ENCODE assay signal across 11 cellular contexts in genomic region chr6:165988757-165989456, GRCh38.
A peak's percentile ranks its signal among the peaks of the same experiment; 100 is the strongest.
DNase-seq lines count a peak whose midpoint lies in the region; ATAC-seq and TF ChIP-seq lines count a peak whose summit lies in the region.
"Had no signal": no experiment of that assay in that cellular context is flagged by ENCODE, and none has a peak within 500 bp of the region (broad histone marks: within the 10 kb centered on the region; RNA-seq: fewer than 3 reads in every experiment).

No MANE protein-coding gene starts in this region.

- H3K36me3 ChIP-seq in gastrocnemius medialis: no peaks in the 10 kb centered on the region
- H3K36me3 ChIP-seq: SJSA1 had no signal

- no peak for ATAC-seq in gastrocnemius medialis
- no peak for ATAC-seq in HG02678 (IDR thresholded peaks at IDR 0.05; ENCODE audit: unreplicated experiment)
- ATAC-seq in GM19328 (IDR thresholded peaks at IDR 0.05; ENCODE audit: unreplicated experiment): no peak

- H3K4me1 ChIP-seq in H9 (ENCODE audit: insufficient read depth, low read length) (no peaks in the 10 kb centered on the region), gastrocnemius medialis (peaks cover 0 to 12% of the 10 kb centered on the region in 2 donors)

- peaks cover 20 to 29% of the 10 kb centered on the region in 2 experiments for H3K4me1 Mint-ChIP-seq in H9

- peak overlapping the region; percentile 64 to 81 for H3K4me3 Mint-ChIP-seq in H9

- no peak overlapping the region for H4K91ac ChIP-seq in H9 (ENCODE audit: insufficient read length, low read depth, low read length)

- no peak overlapping the region for H3K18ac ChIP-seq in H9 (ENCODE audit: insufficient read length, low read depth, low read length)

- H2AFZ ChIP-seq in H9 (ENCODE audit: low read length): no peak overlapping the region

- TF ChIP-seq CTCF in H9 (conservative IDR thresholded peaks at IDR 0.05): no peak
- TF ChIP-seq CTCF in choroid plexus epithelial cell (conservative IDR thresholded peaks at IDR 0.05; ENCODE audit: low read depth, low read length): no peak
- no peak for TF ChIP-seq CTCF in gastrocnemius medialis (IDR thresholded peaks at IDR 0.05 in 4 of 5, conservative IDR thresholded peaks at IDR 0.05 in 1 of 5)

- H3K23ac ChIP-seq in H9 (ENCODE audit: insufficient read length, low read depth, low read length): no peak overlapping the region

- H3K23me2 ChIP-seq in H9 (ENCODE audit: insufficient read length, low read depth, low read length, poor library complexity, severe bottlenecking): peaks cover 22% of the 10 kb centered on the region

- peaks cover 0 to 2% (median 0%) of the 10 kb centered on the region in 3 experiments; a peak in 2 of 7 replicates for H3K36me3 Mint-ChIP-seq in H9 (ENCODE audit: insufficient read depth in 1 of 3, low read depth in 3 of 3)

- H3K79me1 ChIP-seq in H9 (ENCODE audit: insufficient read depth, low read depth, low read length, poor library complexity, severe bottlenecking): no peaks in the 10 kb centered on the region

- peak overlapping the region; percentile 48 for H3K4me2 ChIP-seq in H9 (ENCODE audit: insufficient read depth, insufficient read length, low read length)

- H2BK5ac ChIP-seq in H9 (ENCODE audit: insufficient read length, low read length): no peak overlapping the region

- H4K20me1 ChIP-seq in H9 (ENCODE audit: control insufficient read depth, insufficient read depth, insufficient read length): no peaks in the 10 kb centered on the region

- no peak overlapping the region for H2BK120ac ChIP-seq in H9 (ENCODE audit: low read depth, low read length, poor library complexity, severe bottlenecking)

- peaks cover 99% of the 10 kb centered on the region for H3K27me3 Mint-ChIP-seq in H9 (ENCODE audit: low read depth)

- peaks cover 0 to 5% of the 10 kb centered on the region in 2 experiments; a peak in 4 of 5 replicates for H3K9me3 Mint-ChIP-seq in H9

- H3K79me2 ChIP-seq in H9 (ENCODE audit: insufficient read depth, low read length): no peaks in the 10 kb centered on the region

- no peak overlapping the region for H2BK20ac ChIP-seq in H9 (ENCODE audit: low read depth, low read length, poor library complexity, severe bottlenecking)

- H3K27me3 ChIP-seq in H9 (ENCODE audit: insufficient read depth, low read length) (peaks cover 69% of the 10 kb centered on the region), gastrocnemius medialis (peaks cover 21 to 36% (median 33%) of the 10 kb centered on the region in 3 donors)

- no peak overlapping the region for H3K14ac ChIP-seq in H9 (ENCODE audit: insufficient read depth, low read length)

- no peak overlapping the region for H3T11ph ChIP-seq in H9 (ENCODE audit: low read length)

- no peak for TF ChIP-seq POLR2A in gastrocnemius medialis (IDR thresholded peaks at IDR 0.05)

- in situ Hi-C loops in gastrocnemius medialis (cut with MboI; ENCODE audit: low sequenced_read_pairs in 4 of 4): no loop called here
- in situ Hi-C loops in KBM-7 (cut with MboI; ENCODE audit: low pct_unique_long_range_greater_than_20kb, low sequenced_read_pairs): no loop called here

- intact Hi-C loops in gastrocnemius medialis (cut with DNase I; ENCODE audit: low total_unique reads): loop anchor here (2.0 kb wide), 1 partner anchor 16 kb away; no protein-coding TSS in a partner anchor

- DNase-seq in H9 (no peak), choroid plexus epithelial cell (ENCODE audit: low read depth) (no peak), iPS-NIHi11 (ENCODE audit: low spot score) (peak; percentile 21), gastrocnemius medialis (no peak), KBM-7 (no peak)
- DNase-seq in stimulated activated CD4-positive, alpha-beta T cell treated with anti-CD3 and anti-CD28 coated beads, Interleukin-4, amount 100 ng/mL, for 24 hours: no peak
- DNase-seq: activated CD4-positive, alpha-beta T cell treated with anti-CD3 and anti-CD28 coated beads, Interleukin-2, amount 50 U/mL, for 4 hours; KG1 had no signal

- H2BK15ac ChIP-seq in H9 (ENCODE audit: low read depth, low read length): no peak overlapping the region

- H3K56ac ChIP-seq in H9 (ENCODE audit: insufficient read length, low read depth, low read length): no peak overlapping the region

- H3K9ac ChIP-seq in H9 (ENCODE audit: extremely low read depth, insufficient read length, low read length): no peak overlapping the region

- H3K27ac ChIP-seq in H9 (ENCODE audit: insufficient read length, low read depth, low read length) (no peak overlapping the region), gastrocnemius medialis (no peak overlapping the region)
- H3K27ac ChIP-seq: SJSA1 had no signal

- H4K5ac ChIP-seq in H9 (ENCODE audit: insufficient read length, low read depth, low read length): no peak overlapping the region

- H2BK12ac ChIP-seq in H9 (ENCODE audit: insufficient read length, low read depth, low read length): no peak overlapping the region

- no peak overlapping the region for H4K8ac ChIP-seq in H9 (replicated peaks; ENCODE audit: insufficient read length, low read depth, low read length)

- no CpG with 5 or more reads among the region's 43 CpGs for WGBS in H9 (ENCODE audit: extremely low coverage, insufficient read length, low lambda C conversion rate)

- H3K4me3 ChIP-seq in choroid plexus epithelial cell (ENCODE audit: low read depth, low read length) (peak overlapping the region; percentile 63), gastrocnemius medialis (peak overlapping the region; percentile 31 to 56 (median 49))
- H3K4me3 ChIP-seq: SJSA1 had no signal

- no peak overlapping the region for H3K27ac Mint-ChIP-seq in H9

- H3K9me3 ChIP-seq in H9 (ENCODE audit: control insufficient read depth, low read depth, low read length) (no peaks in the 10 kb centered on the region), gastrocnemius medialis (no peaks in the 10 kb centered on the region)
- H3K9me3 ChIP-seq: SJSA1 had no signal

- no peak overlapping the region for H3K4ac ChIP-seq in H9 (ENCODE audit: low read depth, low read length)

- H2AK5ac ChIP-seq in H9 (ENCODE audit: insufficient read length, low read length): no peak overlapping the region
